In genomic region chr19:42887876-42888445, GRCh38 we compare ENCODE assay signal across 8 cellular contexts. TPM values are rescaled to one million over a fixed set of nuclear protein-coding genes. Genes with fewer than 3 reads are reported as not detected.
"Had no signal": no experiment of that assay in that cellular context is flagged by ENCODE, and none has a peak within 500 bp of the region (broad histone marks: within the 10 kb centered on the region; RNA-seq: fewer than 3 reads in every experiment).

No MANE protein-coding gene starts in this region.

RNA-seq across cellular contexts. Expression of gene PSG1, which starts 8.4 kb away (rescaled TPM):
- total RNA-seq: activated CD4-positive, alpha-beta memory T cell treated with anti-CD3 and anti-CD28 coated beads for 36 hours; activated CD4-positive, alpha-beta T cell treated with anti-CD3 and anti-CD28 coated beads, Interleukin-2, amount 10 ng/mL, durations not matched to agents 7 days and 5 days; activated T-cell treated with anti-CD3 and anti-CD28 coated beads, Interleukin-2, amount 50 U/mL, for 4 hours; ascending aorta; cardiac muscle cell; OCI-LY7; T-helper 2 cell treated with Interferon-gamma antibody and Interleukin-4, amounts not matched to agents 100 ng/mL and 5 ng/mL, for 36 hours had no signal
- polyA plus RNA-seq: cardiac muscle cell had no signal

RNA-seq across cellular contexts. Expression of gene PSG6, which starts 29.7 kb away (rescaled TPM):
- total RNA-seq: activated CD4-positive, alpha-beta memory T cell treated with anti-CD3 and anti-CD28 coated beads for 36 hours; activated CD4-positive, alpha-beta T cell treated with anti-CD3 and anti-CD28 coated beads, Interleukin-2, amount 10 ng/mL, durations not matched to agents 7 days and 5 days; activated naive CD4-positive, alpha-beta T cell treated with anti-CD3 and anti-CD28 coated beads, Interleukin-2, amount 50 U/mL, for 72 hours; activated T-cell treated with anti-CD3 and anti-CD28 coated beads, Interleukin-2, amount 50 U/mL, for 4 hours; ascending aorta; cardiac muscle cell; T-helper 2 cell treated with Interferon-gamma antibody and Interleukin-4, amounts not matched to agents 100 ng/mL and 5 ng/mL, for 36 hours had no signal
- polyA plus RNA-seq: cardiac muscle cell had no signal

RNA-seq across cellular contexts. Expression of gene PSG7, which starts 49.0 kb away (rescaled TPM):
- total RNA-seq: activated CD4-positive, alpha-beta memory T cell treated with anti-CD3 and anti-CD28 coated beads for 36 hours; activated CD4-positive, alpha-beta T cell treated with anti-CD3 and anti-CD28 coated beads, Interleukin-2, amount 10 ng/mL, durations not matched to agents 7 days and 5 days; activated naive CD4-positive, alpha-beta T cell treated with anti-CD3 and anti-CD28 coated beads, Interleukin-2, amount 50 U/mL, for 72 hours; activated T-cell treated with anti-CD3 and anti-CD28 coated beads, Interleukin-2, amount 50 U/mL, for 4 hours; ascending aorta; cardiac muscle cell; OCI-LY7; T-helper 2 cell treated with Interferon-gamma antibody and Interleukin-4, amounts not matched to agents 100 ng/mL and 5 ng/mL, for 36 hours had no signal
- polyA plus RNA-seq: cardiac muscle cell had no signal
